21 cellular contexts compared by ENCODE assay signal in genomic region chr7:15577600-15577999, GRCh38. TPM values are rescaled to one million over a fixed set of nuclear protein-coding genes. Genes with fewer than 3 reads are reported as not detected.
"Had no signal": no experiment of that assay in that cellular context is flagged by ENCODE, and none has a peak within 500 bp of the region (broad histone marks: within the 10 kb centered on the region; RNA-seq: fewer than 3 reads in every experiment).

No MANE protein-coding gene starts in this region.

- H3K27me3 ChIP-seq: MG63, SJSA1 had no signal

- H3K27ac ChIP-seq: SJSA1, SK-N-MC had no signal

- H3K36me3 ChIP-seq: MG63, SJSA1 had no signal

- FAIRE-seq: RCC 7860 had no signal

- H3K4me3 ChIP-seq: MG63, SJSA1, SK-N-MC had no signal

- DNase-seq: IMR-90, Karpas-422, KG1, MG63, NCI-H1092, NCI-H1105 treated with DMSO at 0.1 percent for 48 hours, NCI-H1417 treated with DMSO at 0.1 percent for 48 hours, NCI-H1694 treated with DMSO at 0.1 percent for 48 hours, NCI-H1930, NCI-H2081, NCI-H2107, NCI-H345, NCI-H446 treated with DMSO at 0.1 percent for 48 hours, NCI-H526, NCI-H774, Right ventricle myocardium superior, RPMI8226, SIG-M5 had no signal

- H3K4me1 ChIP-seq: SJSA1 had no signal

- H3K9me3 ChIP-seq: MG63, SJSA1 had no signal

RNA-seq across cellular contexts. Expression of gene AGMO, which starts 15.8 kb away (rescaled TPM):
- total RNA-seq: IMR-90, SJSA1 had no signal
- polyA plus RNA-seq: IMR-90 had no signal
